ENCODE assay signal across 9 cellular contexts in the genomic region with DNA sequence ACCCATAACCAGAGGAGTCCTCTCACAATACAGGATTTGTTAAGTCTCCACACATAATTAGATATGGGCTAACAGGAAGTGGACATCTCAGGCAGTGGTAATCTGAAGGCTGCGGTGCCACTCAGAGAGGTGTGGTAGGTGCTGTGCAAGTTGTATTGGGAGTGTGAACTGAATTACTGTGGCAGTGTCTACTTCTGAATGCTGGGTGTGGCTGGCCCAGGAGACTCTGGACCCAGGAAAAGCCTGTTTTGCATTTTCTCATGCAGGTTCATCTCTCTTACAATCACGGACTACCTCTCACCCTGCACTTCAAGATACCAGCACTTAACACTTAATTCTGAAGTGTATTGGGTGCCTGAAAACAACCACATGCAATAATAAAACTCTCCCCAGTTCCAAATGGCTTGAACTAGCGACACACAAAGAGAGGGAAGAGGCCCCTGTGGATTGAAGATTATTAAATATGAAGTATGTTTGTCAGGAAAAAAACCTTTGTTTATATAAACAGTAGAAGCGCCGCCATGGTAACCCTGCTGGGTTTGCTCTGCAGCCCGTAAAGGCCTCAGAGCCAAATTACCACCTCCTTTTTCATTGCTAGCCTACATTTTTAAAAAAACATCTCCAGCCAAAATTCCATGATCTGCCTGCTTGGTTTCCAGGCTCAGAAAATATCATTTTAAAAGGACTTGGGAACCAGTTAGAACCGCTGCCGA.
DNase-seq lines count a peak whose midpoint lies in the region; FAIRE-seq and TF ChIP-seq lines count a peak whose summit lies in the region.
"Had no signal": no experiment of that assay in that cellular context is flagged by ENCODE, and none has a peak within 500 bp of the region (broad histone marks: within the 10 kb centered on the region; RNA-seq: fewer than 3 reads in every experiment).

No MANE protein-coding gene starts in this region.

- no peak for TF ChIP-seq EP300 in suprapubic skin (IDR thresholded peaks at IDR 0.05)

- TF ChIP-seq CTCF in suprapubic skin (IDR thresholded peaks at IDR 0.05): no peak

- 16% methylated on average over 8 of the region's 8 CpGs for WGBS in suprapubic skin

- no peaks in the 10 kb centered on the region for H3K9me3 ChIP-seq in suprapubic skin

- no peak for TF ChIP-seq POLR2A in suprapubic skin (IDR thresholded peaks at IDR 0.05)

- H3K27me3 ChIP-seq in suprapubic skin: no peaks in the 10 kb centered on the region

- FAIRE-seq in urothelium cell line (lab: Jason Lieb, UNC): no peak
- FAIRE-seq: islet of Langerhans had no signal

- no peaks in the 10 kb centered on the region for H3K36me3 ChIP-seq in suprapubic skin

- H3K27ac ChIP-seq in suprapubic skin: peak overlapping the region; percentile 86

- H3K4me3 ChIP-seq in suprapubic skin: no peak overlapping the region

- peaks cover 51% of the 10 kb centered on the region for H3K4me1 ChIP-seq in suprapubic skin

- in situ Hi-C loops in KBM-7 (cut with MboI; ENCODE audit: low pct_unique_long_range_greater_than_20kb, low sequenced_read_pairs): no loop called here

- peak; percentile 51 for DNase-seq in M059J (ENCODE audit: low read depth)
- DNase-seq in amniotic epithelial cell (ENCODE audit: low read depth): peak; percentile 67
- DNase-seq in iris pigment epithelial cell (ENCODE audit: low read depth): peak; percentile 60
- DNase-seq in suprapubic skin (ENCODE audit: low spot score in 2 of 2): no peak
- DNase-seq in urothelium cell line (ENCODE audit: low spot score): no peak
- DNase-seq in nucleus accumbens (lab: John Stamatoyannopoulos, UW): no peak
- DNase-seq in head of caudate nucleus: no peak
- no peak for DNase-seq in KBM-7

- intact Hi-C loops in head of caudate nucleus (cut with DNase I): loop anchor here (10.0 kb wide), 1 partner anchor 295 kb away; a partner anchor contains a TSS

Comparison
In these comparisons a context has a peak if more than half of its experiments do, and no peak if none do; other contexts are left out.
1. DNase-seq: peak in M059J (single experiment), amniotic epithelial cell (single experiment) and iris pigment epithelial cell (single experiment); none in suprapubic skin (0 of 2), urothelium cell line (single experiment), nucleus accumbens (0 of 56), head of caudate nucleus (0 of 42) and KBM-7 (single experiment).